In genomic region chr14:91325211-91325610, GRCh38 we compare ENCODE assay signal across 14 cellular contexts.
A peak's percentile ranks its signal among the peaks of the same experiment; 100 is the strongest.
DNase-seq lines count a peak whose midpoint lies in the region; ATAC-seq, FAIRE-seq and TF ChIP-seq lines count a peak whose summit lies in the region.
"Had no signal": no experiment of that assay in that cellular context is flagged by ENCODE, and none has a peak within 500 bp of the region (broad histone marks: within the 10 kb centered on the region; RNA-seq: fewer than 3 reads in every experiment).

No MANE protein-coding gene starts in this region.

- H3K9me3 ChIP-seq in kidney (ENCODE audit: control insufficient read depth in 1 of 2, low read length in 2 of 2) = no peaks in the 10 kb centered on the region
- no peaks in the 10 kb centered on the region for H3K9me3 ChIP-seq in uterus
- no peaks in the 10 kb centered on the region for H3K9me3 ChIP-seq in body of pancreas
- H3K9me3 ChIP-seq: SJSA1, stomach had no signal

- no peaks in the 10 kb centered on the region for H3K9me3 Mint-ChIP-seq in stimulated activated naive CD8-positive, alpha-beta T cell treated with anti-CD3 and anti-CD28 coated beads, Interleukin-15, Interleukin-2, amounts not matched to agents 100 ng/mL and 50 ng/mL, for 24 hours
- H3K9me3 Mint-ChIP-seq in T-cell = no peaks in the 10 kb centered on the region

- TF ChIP-seq CTCF in kidney (IDR thresholded peaks at IDR 0.05; ENCODE audit: borderline replicate concordance, extremely low read depth, insufficient read depth) (no peak), uterus (IDR thresholded peaks at IDR 0.05) (no peak), body of pancreas (IDR thresholded peaks at IDR 0.05) (no peak)

- H3K27ac ChIP-seq in kidney (ENCODE audit: low read depth in 2 of 2, low read length in 2 of 2) (no peak overlapping the region), uterus (peak overlapping the region; percentile 58 to 86), body of pancreas (no peak overlapping the region)
- H3K27ac ChIP-seq: C4-2B, SJSA1 had no signal

- intact Hi-C loops in kidney (cut with DNase I) (loop anchor here (5.0 kb wide), 1 partner anchor 92 kb away; the partner anchor contains the start of gene CCDC88C), uterus (cut with DNase I; ENCODE audit: low total_unique reads) (no loop called here), body of pancreas (cut with DNase I) (no loop called here)

- peak overlapping the region; percentile 83 for H3K4me3 Mint-ChIP-seq in stimulated activated naive CD8-positive, alpha-beta T cell treated with anti-CD3 and anti-CD28 coated beads, Interleukin-15, Interleukin-2, amounts not matched to agents 100 ng/mL and 50 ng/mL, for 24 hours
- H3K4me3 Mint-ChIP-seq in T-cell = peak overlapping the region in 2 of 3 donors; percentile 25 to 85

- H3K4me1 ChIP-seq in kidney (ENCODE audit: control insufficient read depth in 1 of 2, insufficient read depth in 1 of 2, low read depth in 1 of 2, low read length in 2 of 2) (peaks cover 4 to 25% of the 10 kb centered on the region in 2 donors), uterus (peaks cover 0 to 5% of the 10 kb centered on the region in 2 donors), body of pancreas (no peaks in the 10 kb centered on the region)
- H3K4me1 ChIP-seq: SJSA1 had no signal

- H3K27me3 Mint-ChIP-seq in stimulated activated naive CD8-positive, alpha-beta T cell treated with anti-CD3 and anti-CD28 coated beads, Interleukin-15, Interleukin-2, amounts not matched to agents 100 ng/mL and 50 ng/mL, for 24 hours = no peaks in the 10 kb centered on the region
- H3K27me3 Mint-ChIP-seq in T-cell = no peaks in the 10 kb centered on the region

- H3K9ac ChIP-seq in kidney (ENCODE audit: low read length in 2 of 2) = no peak overlapping the region

- H3K27me3 ChIP-seq in uterus (no peaks in the 10 kb centered on the region), body of pancreas (no peaks in the 10 kb centered on the region)
- H3K27me3 ChIP-seq: SJSA1, stomach had no signal

- CTCF ChIA-PET in T-cell (lab: Charles Lee) = interaction anchor here (0.8 to 4.4 kb wide), 10 partner anchors 9 to 148 kb away, joined by 3 to 32 read pairs (median 4); partner anchors contain the start of gene CCDC88C (in 1 of the 2)

- H3K27ac Mint-ChIP-seq in stimulated activated naive CD8-positive, alpha-beta T cell treated with anti-CD3 and anti-CD28 coated beads, Interleukin-15, Interleukin-2, amounts not matched to agents 100 ng/mL and 50 ng/mL, for 24 hours = peak overlapping the region; percentile 98
- peak overlapping the region; percentile 96 to 98 for H3K27ac Mint-ChIP-seq in T-cell

- FAIRE-seq in kidney (lab: Jason Lieb, UNC) = no peak

- POLR2A ChIA-PET in T-cell (lab: Charles Lee) = interaction anchor here (0.7 to 1.3 kb wide), 5 partner anchors 10 to 91 kb away, joined by 3 to 8 read pairs (median 3); no protein-coding TSS in a partner anchor

- H3K36me3 ChIP-seq in kidney (ENCODE audit: control insufficient read depth in 1 of 2, insufficient read depth in 2 of 2, low read length in 2 of 2) (no peaks in the 10 kb centered on the region), uterus (no peaks in the 10 kb centered on the region), body of pancreas (replicated peaks in 1 of 2; ENCODE audit: insufficient read depth in 1 of 2, low read depth in 2 of 2) (no peaks in the 10 kb centered on the region)
- H3K36me3 ChIP-seq: SJSA1 had no signal

- TF ChIP-seq POLR2A in uterus (IDR thresholded peaks at IDR 0.05) (no peak), body of pancreas (IDR thresholded peaks at IDR 0.05) (no peak)

- ATAC-seq in stimulated activated naive CD8-positive, alpha-beta T cell treated with anti-CD3 and anti-CD28 coated beads, Interleukin-15, Interleukin-2, amounts not matched to agents 100 U/mL and 50 U/mL, for 24 hours = no peak
- no peak for ATAC-seq in T-cell (replicated peaks in 1 of 4)
- ATAC-seq in body of pancreas = no peak

- H3K4me1 Mint-ChIP-seq in stimulated activated naive CD8-positive, alpha-beta T cell treated with anti-CD3 and anti-CD28 coated beads, Interleukin-15, Interleukin-2, amounts not matched to agents 100 ng/mL and 50 ng/mL, for 24 hours (ENCODE audit: low read depth) = peaks cover 92% of the 10 kb centered on the region
- peaks cover 87 to 88% (median 88%) of the 10 kb centered on the region in 3 donors for H3K4me1 Mint-ChIP-seq in T-cell

- H3K4me3 ChIP-seq in kidney (ENCODE audit: low read length in 2 of 2) (no peak overlapping the region), uterus (no peak overlapping the region), body of pancreas (no peak overlapping the region)
- H3K4me3 ChIP-seq: SJSA1, stomach had no signal

- no peak for DNase-seq in stimulated activated naive CD8-positive, alpha-beta T cell treated with anti-CD3 and anti-CD28 coated beads, Interleukin-15, Interleukin-2, amounts not matched to agents 100 U/mL and 50 U/mL, for 24 hours
- DNase-seq in T-cell (peak in 14 of 34 experiments; percentile 18 to 53 (median 36)), kidney (peak; percentile 27), uterus (no peak), NOMO-1 treated with dmso at 0.1 percent for 144 hours (lab: John Stamatoyannopoulos, UW; ENCODE audit: unreplicated experiment) (no peak), body of pancreas (no peak), hepatic stellate cell (ENCODE audit: low spot score) (no peak)
- DNase-seq: NCI-H1436 treated with DMSO at 0.1 percent for 48 hours; NCI-H774; stimulated activated CD4-positive, alpha-beta T cell treated with anti-CD3 and anti-CD28 coated beads, Interleukin-4, amount 100 ng/mL, for 1 hour; stomach had no signal

- WGBS in body of pancreas, 2 donors = 73 to 80% methylated on average over 7 of the region's 7 CpGs

- peaks cover 64% of the 10 kb centered on the region for H3K36me3 Mint-ChIP-seq in stimulated activated naive CD8-positive, alpha-beta T cell treated with anti-CD3 and anti-CD28 coated beads, Interleukin-15, Interleukin-2, amounts not matched to agents 100 ng/mL and 50 ng/mL, for 24 hours (ENCODE audit: low read depth)
- H3K36me3 Mint-ChIP-seq in T-cell = peaks cover 28% of the 10 kb centered on the region

Comparison
In these comparisons a context has a peak if more than half of its experiments do, and no peak if none do; other contexts are left out.
1. H3K27ac ChIP-seq: peak in uterus (2 of 2); none in kidney (0 of 2) and body of pancreas (0 of 4).